Comparison of ENCODE assay signal across 32 cellular contexts in the genomic region with DNA sequence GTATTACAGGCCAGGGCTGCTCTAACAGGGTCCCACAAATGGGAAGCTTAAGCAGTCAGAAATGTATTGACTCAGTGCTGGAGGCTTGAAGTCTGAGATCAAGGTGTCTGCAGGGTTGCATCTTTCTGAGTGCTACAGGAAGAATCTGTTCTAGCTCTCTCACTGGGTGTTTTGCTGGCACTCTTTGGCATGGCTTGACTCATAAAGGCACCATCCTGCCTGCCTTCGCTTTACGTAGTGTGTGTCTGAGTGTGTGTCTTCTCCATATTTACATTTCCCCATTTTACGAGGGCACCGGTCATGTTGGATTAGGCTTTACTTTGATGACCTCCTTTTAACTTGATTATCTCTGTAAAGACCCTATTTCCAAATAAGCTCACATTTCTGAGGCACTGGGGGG. TPM values are rescaled to one million over a fixed set of nuclear protein-coding genes. Genes with fewer than 3 reads are reported as not detected.
"Had no signal": no experiment of that assay in that cellular context is flagged by ENCODE, and none has a peak within 500 bp of the region (broad histone marks: within the 10 kb centered on the region; RNA-seq: fewer than 3 reads in every experiment).

No MANE protein-coding gene starts in this region.

- H3K9me3 Mint-ChIP-seq: neural crest cell had no signal

- H3K4me1 Mint-ChIP-seq: immature natural killer cell; naive thymus-derived CD8-positive, alpha-beta T cell; nephron; neural crest cell; stimulated activated naive B cell treated with anti-CD40 and anti-IgM and Interleukin-4, amounts not matched to agents 10 μg/mL and 1 μg/mL and 100 μg/mL, for 72 hours had no signal

- H3K27ac Mint-ChIP-seq: immature natural killer cell; nephron; progenitor cell of endocrine pancreas; stimulated activated naive B cell treated with anti-CD40 and anti-IgM and Interleukin-4, amounts not matched to agents 10 μg/mL and 1 μg/mL and 100 μg/mL, for 72 hours had no signal

- H3K36me3 Mint-ChIP-seq: immature natural killer cell; naive thymus-derived CD8-positive, alpha-beta T cell; stimulated activated naive B cell treated with anti-CD40 and anti-IgM and Interleukin-4, amounts not matched to agents 10 μg/mL and 1 μg/mL and 100 μg/mL, for 72 hours had no signal

- H3K36me3 ChIP-seq: left lung, lower lobe of right lung, neutrophil, ovary, right atrium auricular region, right lobe of liver, stomach, suprapubic skin, thoracic aorta, tibial artery, uterus had no signal

- H3K9me3 ChIP-seq: lower lobe of right lung, ovary, right lobe of liver, suprapubic skin, thoracic aorta, tibial artery, uterus had no signal

- H3K4me1 ChIP-seq: left lung, lower lobe of right lung, right atrium auricular region, right lobe of liver, suprapubic skin, tibial artery, uterus had no signal

- DNase-seq: hypothalamus; immature natural killer cell; kidney; left colon; left lung; lower lobe of right lung; mammary epithelial cell; mesenchymal stem cell; naive thymus-derived CD8-positive, alpha-beta T cell; ovary; right lobe of liver; stimulated activated CD4-positive, alpha-beta T cell treated with anti-CD3 and anti-CD28 coated beads, Interleukin-12 subunit alpha, Interleukin-12 subunit beta, amount 100 ng/mL, for 4 hours; stimulated activated CD4-positive, alpha-beta T cell treated with anti-CD3 and anti-CD28 coated beads, Interleukin-15, amount 100 ng/mL, for 24 hours; stimulated activated CD4-positive, alpha-beta T cell treated with anti-CD3 and anti-CD28 coated beads, Interleukin-2, amount 100 ng/mL, for 24 hours; stimulated activated CD4-positive, alpha-beta T cell treated with anti-CD3 and anti-CD28 coated beads, Interleukin-4, amount 100 ng/mL, for 1 hour; stimulated activated naive B cell treated with anti-CD40 and anti-IgM and Interleukin-4, amounts not matched to agents 10 μg/mL and 1 μg/mL and 100 μg/mL, for 72 hours; stimulated activated naive CD8-positive, alpha-beta T cell treated with anti-CD3 and anti-CD28 coated beads, Interleukin-15, Interleukin-2, amounts not matched to agents 100 U/mL and 50 U/mL, for 24 hours; stomach; tibial artery; trophoblast cell; uterus had no signal

- H3K4me2 ChIP-seq: smooth muscle cell had no signal

- H3K4me3 Mint-ChIP-seq: immature natural killer cell; naive thymus-derived CD8-positive, alpha-beta T cell; nephron; neural crest cell; stimulated activated naive B cell treated with anti-CD40 and anti-IgM and Interleukin-4, amounts not matched to agents 10 μg/mL and 1 μg/mL and 100 μg/mL, for 72 hours had no signal

- H3K27ac ChIP-seq: left lung, lower lobe of right lung, neutrophil, ovary, right atrium auricular region, right lobe of liver, stomach, suprapubic skin, thoracic aorta, tibial artery, uterus had no signal

- H3K27me3 ChIP-seq: neutrophil, ovary, right atrium auricular region, right lobe of liver, uterus had no signal

- H3K4me3 ChIP-seq: left lung, lower lobe of right lung, ovary, right atrium auricular region, right lobe of liver, smooth muscle cell, stomach, suprapubic skin, thoracic aorta, tibial artery, uterus had no signal

RNA-seq across cellular contexts. Expression of gene IGSF21, which starts 48.4 kb away (rescaled TPM):
- total RNA-seq: mammary epithelial cell; naive thymus-derived CD8-positive, alpha-beta T cell; progenitor cell of endocrine pancreas; pulmonary artery endothelial cell; renal cortical epithelial cell; skeletal muscle tissue; smooth muscle cell had no signal
